8 cellular contexts compared by ENCODE assay signal in the genomic region with DNA sequence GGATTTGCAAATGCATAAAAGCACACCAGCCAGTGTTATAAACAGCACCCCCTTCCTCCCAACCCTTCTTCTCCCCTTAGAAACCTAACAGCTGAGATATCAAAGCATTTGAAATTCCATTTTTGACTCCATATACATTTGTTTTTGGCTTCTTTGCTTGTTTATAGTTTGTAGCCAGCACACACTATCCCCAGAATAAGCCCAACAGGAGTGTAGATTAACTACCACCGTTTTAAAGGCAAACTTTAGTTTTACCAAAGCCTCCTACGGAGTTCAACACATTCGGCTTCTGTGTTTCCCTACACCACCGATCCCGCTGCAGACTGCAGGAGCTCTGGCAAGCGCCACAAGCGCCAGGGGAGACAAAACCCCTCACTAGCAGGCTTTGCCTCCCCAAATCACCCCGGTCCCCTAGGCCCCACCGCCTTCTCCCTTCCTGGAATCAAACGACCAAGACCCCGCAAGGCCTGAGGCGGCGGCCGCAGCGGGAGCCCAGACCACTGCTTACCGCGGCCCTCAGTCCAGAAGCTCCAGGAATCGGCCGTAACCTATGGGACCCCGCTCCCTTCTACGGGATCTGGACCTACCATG. TPM values are rescaled to one million over a fixed set of nuclear protein-coding genes. Genes with fewer than 3 reads are reported as not detected.
DNase-seq lines count a peak whose midpoint lies in the region; ATAC-seq and TF ChIP-seq lines count a peak whose summit lies in the region.

No MANE protein-coding gene starts in this region.

- H3K79me2 ChIP-seq in smooth muscle cell (ENCODE audit: low read depth) = peaks cover 69% of the 10 kb centered on the region

- H3F3A ChIP-seq in smooth muscle cell (ENCODE audit: low read depth) = no peaks in the 10 kb centered on the region

- H3K4me3 ChIP-seq in BLaER1 = peak overlapping the region; percentile 91
- H3K4me3 ChIP-seq in HUES6 (ENCODE audit: low read depth, low read length) = peak overlapping the region; percentile 88
- H3K4me3 ChIP-seq in right cardiac atrium (ENCODE audit: low read length) = peak overlapping the region; percentile 94
- peak overlapping the region; percentile 97 for H3K4me3 ChIP-seq in smooth muscle cell

- CTCF ChIA-PET in activated naive CD4-positive, alpha-beta T cell treated with anti-CD3 and anti-CD28 coated beads, Interleukin-2, amount 10 ng/mL, durations not matched to agents 7 days and 5 days (lab: Charles Lee) = interaction anchor here (0.6 to 1.3 kb wide), 4 partner anchors 35 to 357 kb away, joined by 3 read pairs; no protein-coding TSS in a partner anchor

- H3K4me1 ChIP-seq in BLaER1 (peaks cover 37% of the 10 kb centered on the region), HUES6 (ENCODE audit: control insufficient read depth, insufficient read depth, low read length) (0 out of 2 replicates have a peak, but pooled peaks cover 8% of the 10 kb centered on the region), right cardiac atrium (ENCODE audit: control insufficient read depth, insufficient read depth, low read length) (peaks cover 10% of the 10 kb centered on the region), smooth muscle cell (ENCODE audit: low read depth) (peaks cover 19% of the 10 kb centered on the region)

- peak overlapping the region; percentile 93 for H3K27ac ChIP-seq in BLaER1
- peak overlapping the region; percentile 88 for H3K27ac ChIP-seq in HUES6 (ENCODE audit: low read depth, low read length)
- peak overlapping the region; percentile 88 for H3K27ac ChIP-seq in right cardiac atrium (ENCODE audit: low read length)
- H3K27ac ChIP-seq in smooth muscle cell (ENCODE audit: low read depth) = peak overlapping the region; percentile 100

- H3K9ac ChIP-seq in BLaER1 (peak overlapping the region; percentile 98), HUES6 (ENCODE audit: low read length) (peak overlapping the region; percentile 91), smooth muscle cell (ENCODE audit: low read depth) (peak overlapping the region; percentile 100)

- no peaks in the 10 kb centered on the region for H3K27me3 ChIP-seq in BLaER1
- no peaks in the 10 kb centered on the region for H3K27me3 ChIP-seq in HUES6 (ENCODE audit: control insufficient read depth, insufficient read depth, low read length)
- H3K27me3 ChIP-seq in right cardiac atrium (ENCODE audit: control insufficient read depth, insufficient read depth) = no peaks in the 10 kb centered on the region
- H3K27me3 ChIP-seq in smooth muscle cell (ENCODE audit: low read depth) = no peaks in the 10 kb centered on the region

- no peak for TF ChIP-seq CTCF in smooth muscle cell (IDR thresholded peaks at IDR 0.05; ENCODE audit: borderline replicate concordance, insufficient read depth, poor library complexity, severe bottlenecking)

- H3K36me3 ChIP-seq in BLaER1 = peaks cover 13% of the 10 kb centered on the region; the same call in 1 of the 2 replicates
- H3K36me3 ChIP-seq in HUES6 (ENCODE audit: control insufficient read depth, insufficient read depth, low read length) = peaks cover 5% of the 10 kb centered on the region
- no peaks in the 10 kb centered on the region for H3K36me3 ChIP-seq in smooth muscle cell (ENCODE audit: low read depth)

- no peak for DNase-seq in activated naive CD4-positive, alpha-beta T cell treated with anti-CD3 and anti-CD28 coated beads, Interleukin-2, amount 10 ng/mL, durations not matched to agents 7 days and 5 days
- DNase-seq in right cardiac atrium (no peak), smooth muscle cell (lab: John Stamatoyannopoulos, UW; ENCODE audit: unreplicated experiment) (no peak), NCI-H1417 (lab: John Stamatoyannopoulos, UW) (no peak), NCI-H524 treated with DMSO at 0.1 percent for 48 hours (lab: John Stamatoyannopoulos, UW) (no peak)

- H3K27me3 Mint-ChIP-seq in activated naive CD4-positive, alpha-beta T cell treated with anti-CD3 and anti-CD28 coated beads, Interleukin-2, amount 10 ng/mL, durations not matched to agents 7 days and 5 days = peaks cover 6% of the 10 kb centered on the region

- under 1% methylated on average over 21 of the region's 21 CpGs for WGBS in right cardiac atrium
- under 1% methylated on average over 18 of the region's 21 CpGs for WGBS in smooth muscle cell (ENCODE audit: low lambda C conversion rate)

- H2AFZ ChIP-seq in smooth muscle cell (ENCODE audit: low read depth) = peak overlapping the region; percentile 47

- H3K9me3 ChIP-seq in BLaER1 (no peaks in the 10 kb centered on the region), HUES6 (ENCODE audit: control insufficient read depth, insufficient read depth, low read depth, low read length) (no peaks in the 10 kb centered on the region), right cardiac atrium (ENCODE audit: control insufficient read depth, low read length) (no peaks in the 10 kb centered on the region), smooth muscle cell (replicated peaks; ENCODE audit: low read depth) (no peaks in the 10 kb centered on the region)

- H3K4me2 ChIP-seq in BLaER1 (peak overlapping the region; percentile 88), smooth muscle cell (peak overlapping the region; percentile 97)

- H3K36me3 Mint-ChIP-seq in activated naive CD4-positive, alpha-beta T cell treated with anti-CD3 and anti-CD28 coated beads, Interleukin-2, amount 10 ng/mL, durations not matched to agents 7 days and 5 days = peaks cover 4% of the 10 kb centered on the region

- H4K20me1 ChIP-seq in BLaER1 = peaks cover 53% of the 10 kb centered on the region
- peaks cover 42% of the 10 kb centered on the region for H4K20me1 ChIP-seq in smooth muscle cell (ENCODE audit: low read depth)

- no peaks in the 10 kb centered on the region for H3K9me3 Mint-ChIP-seq in activated naive CD4-positive, alpha-beta T cell treated with anti-CD3 and anti-CD28 coated beads, Interleukin-2, amount 10 ng/mL, durations not matched to agents 7 days and 5 days

- ATAC-seq in GM19351 (IDR thresholded peaks at IDR 0.05; ENCODE audit: unreplicated experiment) (peak; percentile 24), right cardiac atrium (no peak)

- intact Hi-C loops in right cardiac atrium (cut with DNase I) = no loop called here

- H3K4me3 Mint-ChIP-seq in activated naive CD4-positive, alpha-beta T cell treated with anti-CD3 and anti-CD28 coated beads, Interleukin-2, amount 10 ng/mL, durations not matched to agents 7 days and 5 days = peak overlapping the region; percentile 96

- H3K4me1 Mint-ChIP-seq in activated naive CD4-positive, alpha-beta T cell treated with anti-CD3 and anti-CD28 coated beads, Interleukin-2, amount 10 ng/mL, durations not matched to agents 7 days and 5 days = peaks cover 47% of the 10 kb centered on the region

- peak overlapping the region; percentile 92 for H3K27ac Mint-ChIP-seq in activated naive CD4-positive, alpha-beta T cell treated with anti-CD3 and anti-CD28 coated beads, Interleukin-2, amount 10 ng/mL, durations not matched to agents 7 days and 5 days

RNA-seq across cellular contexts. Expression of gene COPB2, which starts 0.4 kb away (rescaled TPM):
- total RNA-seq in right cardiac atrium = 10 to 100 TPM; 75.6 to 98.0 (median 95.3) TPM
- 41.0 TPM for polyA plus RNA-seq in right cardiac atrium
- total RNA-seq in smooth muscle cell = 157 and 259 TPM in 2 replicates
- 173 and 194 TPM in 2 replicates for polyA plus RNA-seq in smooth muscle cell

RNA-seq across cellular contexts. Expression of gene MRPS22, which starts 45.2 kb away (rescaled TPM):
- total RNA-seq in right cardiac atrium (10 to 100 TPM; 51.8 to 68.4 (median 56.4) TPM), smooth muscle cell (96.0 and 97.2 TPM in 2 replicates)
- polyA plus RNA-seq in right cardiac atrium (91.5 TPM), smooth muscle cell (70.5 and 90.6 TPM in 2 replicates)
